ENCODE assay signal across 1 cellular context in the genomic region with DNA sequence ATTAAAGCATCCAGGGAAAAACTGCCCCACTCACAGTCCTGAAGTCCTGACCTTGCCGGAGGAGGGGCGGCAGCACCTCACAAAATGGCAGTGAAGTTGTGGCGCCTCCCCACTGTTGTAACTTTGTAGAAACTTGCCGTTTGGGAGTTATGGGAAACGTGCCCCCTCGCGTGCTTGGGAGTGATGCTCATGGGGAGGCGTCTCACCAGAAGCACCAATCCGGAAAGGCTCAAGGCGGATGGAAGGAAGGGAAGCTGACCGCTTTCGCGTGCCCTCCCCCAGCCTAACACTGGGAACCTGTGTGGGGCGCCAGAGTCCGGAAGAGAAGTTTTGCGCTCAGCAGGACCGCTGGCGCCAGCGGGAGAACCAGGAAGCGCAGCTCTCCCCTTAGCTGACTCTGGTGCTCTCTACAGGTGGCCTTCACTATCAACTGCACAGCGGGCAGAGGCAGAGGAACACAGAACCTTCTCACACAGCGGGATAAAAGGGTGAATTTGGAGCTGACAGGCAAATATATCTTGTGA.
TF ChIP-seq lines count a peak whose summit lies in the region.

A gene with protein sequence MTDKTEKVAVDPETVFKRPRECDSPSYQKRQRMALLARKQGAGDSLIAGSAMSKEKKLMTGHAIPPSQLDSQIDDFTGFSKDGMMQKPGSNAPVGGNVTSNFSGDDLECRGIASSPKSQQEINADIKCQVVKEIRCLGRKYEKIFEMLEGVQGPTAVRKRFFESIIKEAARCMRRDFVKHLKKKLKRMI (minus strand): TSS at position 151 of the 524 bp plus-strand sequence. CDS start 8,100 bp downstream, outside the sequence.
A gene with protein sequence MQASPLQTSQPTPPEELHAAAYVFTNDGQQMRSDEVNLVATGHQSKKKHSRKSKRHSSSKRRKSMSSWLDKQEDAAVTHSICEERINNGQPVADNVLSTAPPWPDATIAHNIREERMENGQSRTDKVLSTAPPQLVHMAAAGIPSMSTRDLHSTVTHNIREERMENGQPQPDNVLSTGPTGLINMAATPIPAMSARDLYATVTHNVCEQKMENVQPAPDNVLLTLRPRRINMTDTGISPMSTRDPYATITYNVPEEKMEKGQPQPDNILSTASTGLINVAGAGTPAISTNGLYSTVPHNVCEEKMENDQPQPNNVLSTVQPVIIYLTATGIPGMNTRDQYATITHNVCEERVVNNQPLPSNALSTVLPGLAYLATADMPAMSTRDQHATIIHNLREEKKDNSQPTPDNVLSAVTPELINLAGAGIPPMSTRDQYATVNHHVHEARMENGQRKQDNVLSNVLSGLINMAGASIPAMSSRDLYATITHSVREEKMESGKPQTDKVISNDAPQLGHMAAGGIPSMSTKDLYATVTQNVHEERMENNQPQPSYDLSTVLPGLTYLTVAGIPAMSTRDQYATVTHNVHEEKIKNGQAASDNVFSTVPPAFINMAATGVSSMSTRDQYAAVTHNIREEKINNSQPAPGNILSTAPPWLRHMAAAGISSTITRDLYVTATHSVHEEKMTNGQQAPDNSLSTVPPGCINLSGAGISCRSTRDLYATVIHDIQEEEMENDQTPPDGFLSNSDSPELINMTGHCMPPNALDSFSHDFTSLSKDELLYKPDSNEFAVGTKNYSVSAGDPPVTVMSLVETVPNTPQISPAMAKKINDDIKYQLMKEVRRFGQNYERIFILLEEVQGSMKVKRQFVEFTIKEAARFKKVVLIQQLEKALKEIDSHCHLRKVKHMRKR (plus strand): TSS at position 423 of the 524 bp plus-strand sequence. CDS start 2,527 bp downstream, outside the sequence.

TF ChIP-seq in K562, 482 proteins besides CTCF, POLR2A, EP300 and RAD21 (continues in another document):
- TF ChIP-seq, protein P1, sequence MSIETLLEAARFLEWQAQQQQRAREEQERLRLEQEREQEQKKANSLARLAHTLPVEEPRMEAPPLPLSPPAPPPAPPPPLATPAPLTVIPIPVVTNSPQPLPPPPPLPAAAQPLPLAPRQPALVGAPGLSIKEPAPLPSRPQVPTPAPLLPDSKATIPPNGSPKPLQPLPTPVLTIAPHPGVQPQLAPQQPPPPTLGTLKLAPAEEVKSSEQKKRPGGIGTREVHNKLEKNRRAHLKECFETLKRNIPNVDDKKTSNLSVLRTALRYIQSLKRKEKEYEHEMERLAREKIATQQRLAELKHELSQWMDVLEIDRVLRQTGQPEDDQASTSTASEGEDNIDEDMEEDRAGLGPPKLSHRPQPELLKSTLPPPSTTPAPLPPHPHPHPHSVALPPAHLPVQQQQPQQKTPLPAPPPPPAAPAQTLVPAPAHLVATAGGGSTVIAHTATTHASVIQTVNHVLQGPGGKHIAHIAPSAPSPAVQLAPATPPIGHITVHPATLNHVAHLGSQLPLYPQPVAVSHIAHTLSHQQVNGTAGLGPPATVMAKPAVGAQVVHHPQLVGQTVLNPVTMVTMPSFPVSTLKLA (conservative IDR thresholded peaks at IDR 0.05), result peak; percentile 84 to 91
- TF ChIP-seq, protein P2, sequence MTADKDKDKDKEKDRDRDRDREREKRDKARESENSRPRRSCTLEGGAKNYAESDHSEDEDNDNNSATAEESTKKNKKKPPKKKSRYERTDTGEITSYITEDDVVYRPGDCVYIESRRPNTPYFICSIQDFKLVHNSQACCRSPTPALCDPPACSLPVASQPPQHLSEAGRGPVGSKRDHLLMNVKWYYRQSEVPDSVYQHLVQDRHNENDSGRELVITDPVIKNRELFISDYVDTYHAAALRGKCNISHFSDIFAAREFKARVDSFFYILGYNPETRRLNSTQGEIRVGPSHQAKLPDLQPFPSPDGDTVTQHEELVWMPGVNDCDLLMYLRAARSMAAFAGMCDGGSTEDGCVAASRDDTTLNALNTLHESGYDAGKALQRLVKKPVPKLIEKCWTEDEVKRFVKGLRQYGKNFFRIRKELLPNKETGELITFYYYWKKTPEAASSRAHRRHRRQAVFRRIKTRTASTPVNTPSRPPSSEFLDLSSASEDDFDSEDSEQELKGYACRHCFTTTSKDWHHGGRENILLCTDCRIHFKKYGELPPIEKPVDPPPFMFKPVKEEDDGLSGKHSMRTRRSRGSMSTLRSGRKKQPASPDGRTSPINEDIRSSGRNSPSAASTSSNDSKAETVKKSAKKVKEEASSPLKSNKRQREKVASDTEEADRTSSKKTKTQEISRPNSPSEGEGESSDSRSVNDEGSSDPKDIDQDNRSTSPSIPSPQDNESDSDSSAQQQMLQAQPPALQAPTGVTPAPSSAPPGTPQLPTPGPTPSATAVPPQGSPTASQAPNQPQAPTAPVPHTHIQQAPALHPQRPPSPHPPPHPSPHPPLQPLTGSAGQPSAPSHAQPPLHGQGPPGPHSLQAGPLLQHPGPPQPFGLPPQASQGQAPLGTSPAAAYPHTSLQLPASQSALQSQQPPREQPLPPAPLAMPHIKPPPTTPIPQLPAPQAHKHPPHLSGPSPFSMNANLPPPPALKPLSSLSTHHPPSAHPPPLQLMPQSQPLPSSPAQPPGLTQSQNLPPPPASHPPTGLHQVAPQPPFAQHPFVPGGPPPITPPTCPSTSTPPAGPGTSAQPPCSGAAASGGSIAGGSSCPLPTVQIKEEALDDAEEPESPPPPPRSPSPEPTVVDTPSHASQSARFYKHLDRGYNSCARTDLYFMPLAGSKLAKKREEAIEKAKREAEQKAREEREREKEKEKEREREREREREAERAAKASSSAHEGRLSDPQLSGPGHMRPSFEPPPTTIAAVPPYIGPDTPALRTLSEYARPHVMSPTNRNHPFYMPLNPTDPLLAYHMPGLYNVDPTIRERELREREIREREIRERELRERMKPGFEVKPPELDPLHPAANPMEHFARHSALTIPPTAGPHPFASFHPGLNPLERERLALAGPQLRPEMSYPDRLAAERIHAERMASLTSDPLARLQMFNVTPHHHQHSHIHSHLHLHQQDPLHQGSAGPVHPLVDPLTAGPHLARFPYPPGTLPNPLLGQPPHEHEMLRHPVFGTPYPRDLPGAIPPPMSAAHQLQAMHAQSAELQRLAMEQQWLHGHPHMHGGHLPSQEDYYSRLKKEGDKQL (CRISPR knock-in tag; IDR thresholded peaks at IDR 0.05; ENCODE audit: borderline replicate concordance), result no peak
- TF ChIP-seq MCM7 (IDR thresholded peaks at IDR 0.05), result no peak
- TF ChIP-seq RREB1 (CRISPR knock-in tag; IDR thresholded peaks at IDR 0.05), result no peak
- TF ChIP-seq PML (IDR thresholded peaks at IDR 0.05; ENCODE audit: low read length), result peak; percentile 39; the same call in 1 of the 2 replicates
- TF ChIP-seq POLR2H (tag; IDR thresholded peaks at IDR 0.05; ENCODE audit: low read depth), result peak; percentile 85
- no peak for TF ChIP-seq MEF2A (IDR thresholded peaks at IDR 0.05; ENCODE audit: control insufficient read depth, low read depth, low read length)
- TF ChIP-seq L3MBTL2 (IDR thresholded peaks at IDR 0.05), result peak; percentile 75
- TF ChIP-seq ZKSCAN3 (CRISPR knock-in tag; IDR thresholded peaks at IDR 0.05), result no peak
- TF ChIP-seq EZH2 (IDR thresholded peaks at IDR 0.05; ENCODE audit: borderline replicate concordance, low read depth, low read length), result no peak
- TF ChIP-seq NFRKB (IDR thresholded peaks at IDR 0.05; ENCODE audit: low read depth), result peak; percentile 85; the same call in 1 of the 2 replicates
- no peak for TF ChIP-seq KDM4B (IDR thresholded peaks at IDR 0.05; ENCODE audit: borderline replicate concordance in 2 of 2, low read depth in 1 of 2)
- TF ChIP-seq FOXK2 (conservative IDR thresholded peaks at IDR 0.05 in 1 of 2, IDR thresholded peaks at IDR 0.05 in 1 of 2; ENCODE audit: low read depth in 2 of 2), result peak in 1 of 2 experiments; percentile 39; a peak in 3 of 4 replicates
- no peak for TF ChIP-seq RBM17 (IDR thresholded peaks at IDR 0.05; ENCODE audit: borderline replicate concordance, low read depth, low read length)
- TF ChIP-seq HMG20A (CRISPR knock-in tag; conservative IDR thresholded peaks at IDR 0.05), result no peak
- peak; percentile 93 for TF ChIP-seq RBFOX2 (IDR thresholded peaks at IDR 0.05; ENCODE audit: low read depth, low read length)
- no peak for TF ChIP-seq SRSF9 (IDR thresholded peaks at IDR 0.05; ENCODE audit: borderline replicate concordance, low read depth, low read length)
- TF ChIP-seq TFE3 (CRISPR knock-in tag; IDR thresholded peaks at IDR 0.05), result no peak
- TF ChIP-seq PHTF2 (CRISPR knock-in tag; IDR thresholded peaks at IDR 0.05), result no peak
- no peak for TF ChIP-seq ZNF324 (CRISPR knock-in tag; IDR thresholded peaks at IDR 0.05)
- 0 out of 2 replicates have a peak, but pooled peaks have one; percentile 48 for TF ChIP-seq CCAR2 (IDR thresholded peaks at IDR 0.05; ENCODE audit: low read depth, low read length)
- no peak for TF ChIP-seq PYGO2 (tag; IDR thresholded peaks at IDR 0.05)
- no peak for TF ChIP-seq ARID3B (CRISPR knock-in tag; IDR thresholded peaks at IDR 0.05; ENCODE audit: borderline replicate concordance)
